ENCODE assay signal across 24 cellular contexts in the genomic region with DNA sequence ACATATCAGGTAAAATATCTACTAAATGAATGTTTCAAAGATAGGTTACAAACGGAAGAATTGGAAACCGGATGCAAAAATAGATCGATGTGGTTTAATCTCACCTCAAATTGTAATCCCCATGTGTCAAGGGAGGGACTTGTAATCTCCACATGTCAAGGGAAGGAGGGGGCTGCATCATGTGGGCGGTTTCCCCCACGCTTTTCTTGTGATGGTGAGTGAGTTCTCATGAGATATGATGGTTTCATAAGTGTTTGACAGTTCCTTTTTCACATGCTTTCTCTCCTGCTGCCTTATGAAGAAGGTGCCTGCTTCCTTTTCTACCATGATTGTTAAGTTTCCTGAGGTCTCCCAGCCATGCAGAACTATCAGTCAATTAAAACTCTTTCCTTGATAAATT.
"Had no signal": no experiment of that assay in that cellular context is flagged by ENCODE, and none has a peak within 500 bp of the region (broad histone marks: within the 10 kb centered on the region; RNA-seq: fewer than 3 reads in every experiment).

No MANE protein-coding gene starts in this region.

- H3K4me3 ChIP-seq: heart right ventricle, pancreas, prostate gland, sigmoid colon, thoracic aorta had no signal

- ATAC-seq: activated CD8-positive, alpha-beta T cell treated with anti-CD3 and anti-CD28 coated beads for 36 hours; activated T-cell treated with anti-CD3 and anti-CD28 coated beads, Interleukin-2, amount 50 U/mL, for 4 hours; activated T-helper 17 cell treated with anti-CD3 and anti-CD28 coated beads, Interleukin-2, amount 50 U/mL, for 72 hours; esophagus mucosa; heart right ventricle; pancreas; stimulated activated effector memory CD8-positive, alpha-beta T cell treated with anti-CD3 and anti-CD28 coated beads, Interleukin-12 subunit alpha, Interleukin-12 subunit beta, amount 100 ng/mL, for 72 hours had no signal

- H3K27ac Mint-ChIP-seq: activated B cell treated with CpG ODN at 0.5 μM for 24 hours; activated CD8-positive, alpha-beta T cell treated with anti-CD3 and anti-CD28 coated beads for 36 hours; activated T-helper 17 cell treated with anti-CD3 and anti-CD28 coated beads, Interleukin-2, amount 50 U/mL, for 72 hours; endodermal cell; mesothelial cell of epicardium; naive B cell; stimulated activated effector memory CD8-positive, alpha-beta T cell treated with anti-CD3 and anti-CD28 coated beads, Interleukin-12 subunit alpha, Interleukin-12 subunit beta, amount 100 ng/mL, for 72 hours; stimulated activated naive CD8-positive, alpha-beta T cell treated with anti-CD3 and anti-CD28 coated beads, Interleukin-15, Interleukin-2, amounts not matched to agents 100 ng/mL and 50 ng/mL, for 24 hours had no signal

- H3K4me1 ChIP-seq: heart right ventricle, pancreas, prostate gland, sigmoid colon had no signal

- H3K27me3 Mint-ChIP-seq: activated B cell treated with CpG ODN at 0.5 μM for 24 hours; activated CD8-positive, alpha-beta T cell treated with anti-CD3 and anti-CD28 coated beads for 36 hours; activated T-helper 17 cell treated with anti-CD3 and anti-CD28 coated beads, Interleukin-2, amount 50 U/mL, for 72 hours; naive B cell; stimulated activated naive CD8-positive, alpha-beta T cell treated with anti-CD3 and anti-CD28 coated beads, Interleukin-15, Interleukin-2, amounts not matched to agents 100 ng/mL and 50 ng/mL, for 24 hours had no signal

- H3K9me3 ChIP-seq: pancreas, prostate gland, sigmoid colon, thoracic aorta had no signal

- H3K9me3 Mint-ChIP-seq: endodermal cell, naive B cell had no signal

- DNase-seq: activated B cell treated with CpG ODN at 0.5 μM for 24 hours; activated CD4-positive, alpha-beta T cell treated with anti-CD3 and anti-CD28 coated beads, Interleukin-2, amount 50 U/mL, for 1 hour; activated CD8-positive, alpha-beta T cell treated with anti-CD3 and anti-CD28 coated beads for 36 hours; activated gamma-delta T cell treated with Interleukin-2 at 50 U/mL for 16 hours; activated naive CD4-positive, alpha-beta T cell treated with anti-CD3 and anti-CD28 coated beads, Interleukin-2, amount 50 U/mL, for 16 hours; activated T-cell treated with anti-CD3 and anti-CD28 coated beads, Interleukin-2, amount 50 U/mL, for 4 hours; amygdala; central memory CD4-positive, alpha-beta T cell; endodermal cell; foreskin fibroblast; heart right ventricle; naive B cell; pancreas; sigmoid colon; small intestine; stimulated activated CD4-positive, alpha-beta T cell treated with anti-CD3 and anti-CD28 coated beads, Interleukin-4, amount 100 ng/mL, for 24 hours; trophoblast cell had no signal

- H3K36me3 ChIP-seq: heart right ventricle, pancreas, prostate gland, sigmoid colon, thoracic aorta had no signal

- H3K27me3 ChIP-seq: heart right ventricle, pancreas, sigmoid colon had no signal

- H3K4me1 Mint-ChIP-seq: activated B cell treated with CpG ODN at 0.5 μM for 24 hours; activated T-helper 17 cell treated with anti-CD3 and anti-CD28 coated beads, Interleukin-2, amount 50 U/mL, for 72 hours; endodermal cell; mesothelial cell of epicardium; naive B cell; stimulated activated effector memory CD8-positive, alpha-beta T cell treated with anti-CD3 and anti-CD28 coated beads, Interleukin-12 subunit alpha, Interleukin-12 subunit beta, amount 100 ng/mL, for 72 hours had no signal

- H3K36me3 Mint-ChIP-seq: mesothelial cell of epicardium; naive B cell; stimulated activated effector memory CD8-positive, alpha-beta T cell treated with anti-CD3 and anti-CD28 coated beads, Interleukin-12 subunit alpha, Interleukin-12 subunit beta, amount 100 ng/mL, for 72 hours had no signal

- H3K4me3 Mint-ChIP-seq: activated B cell treated with CpG ODN at 0.5 μM for 24 hours; activated CD8-positive, alpha-beta T cell treated with anti-CD3 and anti-CD28 coated beads for 36 hours; activated T-cell treated with anti-CD3 and anti-CD28 coated beads, Interleukin-2, amount 50 U/mL, for 4 hours; activated T-helper 17 cell treated with anti-CD3 and anti-CD28 coated beads, Interleukin-2, amount 50 U/mL, for 72 hours; endodermal cell; mesothelial cell of epicardium; naive B cell; stimulated activated effector memory CD8-positive, alpha-beta T cell treated with anti-CD3 and anti-CD28 coated beads, Interleukin-12 subunit alpha, Interleukin-12 subunit beta, amount 100 ng/mL, for 72 hours; stimulated activated naive CD8-positive, alpha-beta T cell treated with anti-CD3 and anti-CD28 coated beads, Interleukin-15, Interleukin-2, amounts not matched to agents 100 ng/mL and 50 ng/mL, for 24 hours had no signal

- H3K27ac ChIP-seq: heart right ventricle, pancreas, prostate gland, sigmoid colon, thoracic aorta had no signal
